Comparison of ENCODE assay signal across 8 cellular contexts in the genomic region with DNA sequence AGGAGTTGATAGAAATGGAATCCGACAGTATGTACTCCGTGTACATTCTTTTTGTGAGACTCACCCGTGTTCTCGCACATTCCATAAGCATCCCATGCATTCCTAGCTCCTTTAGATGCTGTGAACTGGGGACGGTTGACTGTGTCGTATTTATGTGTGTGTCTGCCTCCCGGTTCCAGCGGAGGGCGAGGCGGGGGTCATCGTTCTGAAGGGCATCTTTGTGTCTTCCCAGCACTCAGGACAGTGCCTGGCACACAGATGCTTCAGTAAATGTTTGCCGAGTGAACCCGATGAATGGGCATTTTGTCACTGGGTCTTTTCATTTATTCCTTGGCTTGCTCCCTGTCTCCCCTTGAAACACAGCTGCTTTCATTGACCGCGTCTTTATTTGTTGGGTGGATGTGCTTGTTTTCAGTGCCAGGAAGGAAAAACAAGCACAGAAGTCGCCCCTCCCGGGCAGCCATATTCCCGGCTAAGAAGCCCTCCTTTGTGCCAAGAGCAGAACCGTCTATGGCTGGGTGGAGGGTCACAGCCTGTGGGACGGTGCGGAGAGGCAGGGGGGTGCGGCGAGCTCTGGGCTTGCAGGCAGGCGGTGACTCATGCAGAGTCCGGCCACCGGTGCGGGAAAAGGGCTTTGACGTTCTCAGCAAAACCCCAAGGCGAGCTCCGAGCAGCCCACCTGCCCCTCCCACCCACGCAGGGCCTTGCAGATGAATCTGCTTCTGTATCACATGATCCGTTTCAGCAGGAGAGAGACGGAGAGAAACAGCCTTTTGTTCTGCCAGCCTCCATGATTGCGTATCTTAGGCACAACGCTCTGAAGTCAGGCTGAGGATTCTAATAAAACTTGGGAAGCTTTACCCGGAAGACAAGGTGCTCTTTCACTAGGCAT. TPM values are rescaled to one million over a fixed set of nuclear protein-coding genes. Genes with fewer than 3 reads are reported as not detected.
DNase-seq lines count a peak whose midpoint lies in the region; ATAC-seq, FAIRE-seq and TF ChIP-seq lines count a peak whose summit lies in the region.

No MANE protein-coding gene starts in this region.

- H3K27ac ChIP-seq in parathyroid adenoma, result no peak overlapping the region

- intact Hi-C loops in posterior vena cava (cut with DNase I), result loop anchor here in 1 of 2 donors (2.0 kb wide), 1 partner anchor 87 kb away; no protein-coding TSS in a partner anchor

- no peak overlapping the region for H3K4me3 ChIP-seq in parathyroid adenoma (ENCODE audit: low read depth, low read length)

- H3K36me3 ChIP-seq in parathyroid adenoma (ENCODE audit: control insufficient read depth, insufficient read depth, low read length), result no peaks in the 10 kb centered on the region

- peak; percentile 91 for DNase-seq in ELR (ENCODE audit: low read depth)
- peak; percentile 77 to 79 for DNase-seq in frontal cortex (ENCODE audit: low spot score in 2 of 2)
- DNase-seq in posterior vena cava (ENCODE audit: low spot score), result no peak
- no peak for DNase-seq in T-helper 9 cell
- DNase-seq in NCI-H1417 treated with DMSO at 0.1 percent for 48 hours (lab: John Stamatoyannopoulos, UW), result no peak

- H2AFZ ChIP-seq in parathyroid adenoma, result peak overlapping the region; percentile 25

- ATAC-seq in SK-N-SH treated with all-trans-retinoic acid at 6 μM for 48 hours (peak; percentile 90), HG02840 (IDR thresholded peaks at IDR 0.05; ENCODE audit: low FRiP score, unreplicated experiment) (no peak)

- H3K27me3 ChIP-seq in parathyroid adenoma (ENCODE audit: control insufficient read depth, insufficient read depth, low read length), result no peaks in the 10 kb centered on the region

- H3K4me2 ChIP-seq in parathyroid adenoma (ENCODE audit: low read length), result peak overlapping the region; percentile 34

- H3K4me1 ChIP-seq in parathyroid adenoma, result peaks cover 5% of the 10 kb centered on the region

- no peak overlapping the region for H3K9ac ChIP-seq in parathyroid adenoma

- FAIRE-seq in frontal cortex (lab: Jason Lieb, UNC), result no peak

- H3K79me2 ChIP-seq in parathyroid adenoma, result no peaks in the 10 kb centered on the region

- TF ChIP-seq CTCF in parathyroid adenoma (IDR thresholded peaks at IDR 0.05), result no peak

- no peaks in the 10 kb centered on the region for H3K9me3 ChIP-seq in parathyroid adenoma (ENCODE audit: control insufficient read depth, low read length)

TF ChIP-seq in SK-N-SH treated with all-trans-retinoic acid at 6 μM for 48 hours, 23 proteins besides CTCF, POLR2A, EP300 and RAD21:
- TF ChIP-seq TCF4 (CRISPR knock-in tag; IDR thresholded peaks at IDR 0.05; ENCODE audit: borderline replicate concordance) (no peak), ESRRG (CRISPR knock-in tag; IDR thresholded peaks at IDR 0.05) (no peak), SNAI2 (CRISPR knock-in tag; IDR thresholded peaks at IDR 0.05) (no peak), BACH2 (CRISPR knock-in tag; IDR thresholded peaks at IDR 0.05; ENCODE audit: borderline replicate concordance) (no peak), ISL1 (CRISPR knock-in tag; IDR thresholded peaks at IDR 0.05) (0 out of 2 replicates have a peak, but pooled peaks have one; percentile 8), PPARA (CRISPR knock-in tag; IDR thresholded peaks at IDR 0.05; ENCODE audit: borderline replicate concordance) (no peak), ZNF8 (CRISPR knock-in tag; IDR thresholded peaks at IDR 0.05) (no peak), GLIS3 (CRISPR knock-in tag; IDR thresholded peaks at IDR 0.05) (no peak), CSDC2 (CRISPR knock-in tag; IDR thresholded peaks at IDR 0.05) (no peak), TOX (CRISPR knock-in tag; IDR thresholded peaks at IDR 0.05; ENCODE audit: borderline replicate concordance) (no peak), OSR1 (CRISPR knock-in tag; IDR thresholded peaks at IDR 0.05) (no peak), ZFP30 (CRISPR knock-in tag; IDR thresholded peaks at IDR 0.05) (no peak), ZFP3 (CRISPR knock-in tag; IDR thresholded peaks at IDR 0.05) (peak; percentile 94)
- TF ChIP-seq, protein P1, sequence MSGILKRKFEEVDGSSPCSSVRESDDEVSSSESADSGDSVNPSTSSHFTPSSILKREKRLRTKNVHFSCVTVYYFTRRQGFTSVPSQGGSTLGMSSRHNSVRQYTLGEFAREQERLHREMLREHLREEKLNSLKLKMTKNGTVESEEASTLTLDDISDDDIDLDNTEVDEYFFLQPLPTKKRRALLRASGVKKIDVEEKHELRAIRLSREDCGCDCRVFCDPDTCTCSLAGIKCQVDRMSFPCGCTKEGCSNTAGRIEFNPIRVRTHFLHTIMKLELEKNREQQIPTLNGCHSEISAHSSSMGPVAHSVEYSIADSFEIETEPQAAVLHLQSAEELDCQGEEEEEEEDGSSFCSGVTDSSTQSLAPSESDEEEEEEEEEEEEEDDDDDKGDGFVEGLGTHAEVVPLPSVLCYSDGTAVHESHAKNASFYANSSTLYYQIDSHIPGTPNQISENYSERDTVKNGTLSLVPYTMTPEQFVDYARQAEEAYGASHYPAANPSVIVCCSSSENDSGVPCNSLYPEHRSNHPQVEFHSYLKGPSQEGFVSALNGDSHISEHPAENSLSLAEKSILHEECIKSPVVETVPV (CRISPR knock-in tag; IDR thresholded peaks at IDR 0.05), result no peak
- TF ChIP-seq, protein P2, sequence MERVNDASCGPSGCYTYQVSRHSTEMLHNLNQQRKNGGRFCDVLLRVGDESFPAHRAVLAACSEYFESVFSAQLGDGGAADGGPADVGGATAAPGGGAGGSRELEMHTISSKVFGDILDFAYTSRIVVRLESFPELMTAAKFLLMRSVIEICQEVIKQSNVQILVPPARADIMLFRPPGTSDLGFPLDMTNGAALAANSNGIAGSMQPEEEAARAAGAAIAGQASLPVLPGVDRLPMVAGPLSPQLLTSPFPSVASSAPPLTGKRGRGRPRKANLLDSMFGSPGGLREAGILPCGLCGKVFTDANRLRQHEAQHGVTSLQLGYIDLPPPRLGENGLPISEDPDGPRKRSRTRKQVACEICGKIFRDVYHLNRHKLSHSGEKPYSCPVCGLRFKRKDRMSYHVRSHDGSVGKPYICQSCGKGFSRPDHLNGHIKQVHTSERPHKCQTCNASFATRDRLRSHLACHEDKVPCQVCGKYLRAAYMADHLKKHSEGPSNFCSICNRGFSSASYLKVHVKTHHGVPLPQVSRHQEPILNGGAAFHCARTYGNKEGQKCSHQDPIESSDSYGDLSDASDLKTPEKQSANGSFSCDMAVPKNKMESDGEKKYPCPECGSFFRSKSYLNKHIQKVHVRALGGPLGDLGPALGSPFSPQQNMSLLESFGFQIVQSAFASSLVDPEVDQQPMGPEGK (CRISPR knock-in tag; IDR thresholded peaks at IDR 0.05; ENCODE audit: borderline replicate concordance), result 0 out of 2 replicates have a peak, but pooled peaks have one; percentile 31
- TF ChIP-seq, protein P3, sequence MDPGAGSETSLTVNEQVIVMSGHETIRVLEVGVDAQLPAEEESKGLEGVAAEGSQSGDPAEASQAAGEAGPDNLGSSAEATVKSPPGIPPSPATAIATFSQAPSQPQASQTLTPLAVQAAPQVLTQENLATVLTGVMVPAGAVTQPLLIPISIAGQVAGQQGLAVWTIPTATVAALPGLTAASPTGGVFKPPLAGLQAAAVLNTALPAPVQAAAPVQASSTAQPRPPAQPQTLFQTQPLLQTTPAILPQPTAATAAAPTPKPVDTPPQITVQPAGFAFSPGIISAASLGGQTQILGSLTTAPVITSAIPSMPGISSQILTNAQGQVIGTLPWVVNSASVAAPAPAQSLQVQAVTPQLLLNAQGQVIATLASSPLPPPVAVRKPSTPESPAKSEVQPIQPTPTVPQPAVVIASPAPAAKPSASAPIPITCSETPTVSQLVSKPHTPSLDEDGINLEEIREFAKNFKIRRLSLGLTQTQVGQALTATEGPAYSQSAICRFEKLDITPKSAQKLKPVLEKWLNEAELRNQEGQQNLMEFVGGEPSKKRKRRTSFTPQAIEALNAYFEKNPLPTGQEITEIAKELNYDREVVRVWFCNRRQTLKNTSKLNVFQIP (CRISPR knock-in tag; IDR thresholded peaks at IDR 0.05; ENCODE audit: borderline replicate concordance, low read depth), result no peak

RNA-seq across cellular contexts. Expression of gene PSMG4, which starts 11.2 kb away (rescaled TPM):
- total RNA-seq in frontal cortex (32.2 TPM), posterior vena cava (10 to 100 TPM; 14.3 to 18.0 TPM)

RNA-seq across cellular contexts. Expression of gene TUBB2B, which starts 20.0 kb away (rescaled TPM):
- total RNA-seq in frontal cortex (5,262 TPM), posterior vena cava (1 to 10 TPM; 3.0 to 5.7 TPM)

Comparison
In these comparisons a context has a peak if more than half of its experiments do, and no peak if none do; other contexts are left out.
1. DNase-seq: peak in ELR (single experiment) and frontal cortex (2 of 2); none in posterior vena cava (single experiment), T-helper 9 cell (single experiment) and NCI-H1417 treated with DMSO at 0.1 percent for 48 hours (single experiment).
2. RNA of gene TUBB2B, which starts 20.0 kb away (total RNA-seq): 5,262 TPM in frontal cortex (single experiment); 3.0 to 5.7 TPM in posterior vena cava; every median in the first group is over 100 times any median in the second.